8 cellular contexts compared by ENCODE assay signal in genomic region chr3:180989291-180990163, GRCh38. TPM values are rescaled to one million over a fixed set of nuclear protein-coding genes. Genes with fewer than 3 reads are reported as not detected.
DNase-seq lines count a peak whose midpoint lies in the region; ATAC-seq lines count a peak whose summit lies in the region.

Gene DNAJC19, minus strand, starts transcription at chr3:180989736. Its CDS starts 134 bp downstream, at chr3:180989602.

- intact Hi-C loops in dendritic cell treated with granulocyte-macrophage colony-stimulating factor and Interleukin-4, amounts not matched to agents 40 ng/mL and 50 ng/mL, for 4 days (cut with micrococcal nuclease), result loop anchor here (1.0 kb wide), 1 partner anchor 77 kb away; the partner anchor contains the start of gene FXR1

- H3K27me3 Mint-ChIP-seq in dendritic cell treated with granulocyte-macrophage colony-stimulating factor and Interleukin-4, amounts not matched to agents 40 ng/mL and 50 ng/mL, for 4 days, result peaks cover 14% of the 10 kb centered on the region

- peak within 1 kb of the TSS; percentile 95 for H3K27ac Mint-ChIP-seq in dendritic cell treated with granulocyte-macrophage colony-stimulating factor and Interleukin-4, amounts not matched to agents 40 ng/mL and 50 ng/mL, for 4 days

- no peaks in the 10 kb centered on the region for H3K9me3 Mint-ChIP-seq in dendritic cell treated with granulocyte-macrophage colony-stimulating factor and Interleukin-4, amounts not matched to agents 40 ng/mL and 50 ng/mL, for 4 days

- peaks cover 15% of the 10 kb centered on the region for H3K4me1 Mint-ChIP-seq in dendritic cell treated with granulocyte-macrophage colony-stimulating factor and Interleukin-4, amounts not matched to agents 40 ng/mL and 50 ng/mL, for 4 days (ENCODE audit: low read depth)

- H3K4me3 Mint-ChIP-seq in dendritic cell treated with granulocyte-macrophage colony-stimulating factor and Interleukin-4, amounts not matched to agents 40 ng/mL and 50 ng/mL, for 4 days, result peak within 1 kb of the TSS; percentile 98

- DNase-seq in C1 segment of cervical spinal cord (lab: John Stamatoyannopoulos, UW) (peak; percentile 65 to 98 (median 90)), NCI-H748 treated with DMSO at 0.1 percent for 48 hours (lab: John Stamatoyannopoulos, UW) (peak; percentile 89), left lobe of liver (ENCODE audit: low spot score) (peak; percentile 97)
- peak; percentile 66 to 88 for DNase-seq in activated CD4-positive, alpha-beta T cell treated with anti-CD3 and anti-CD28 coated beads, Interleukin-2, amount 50 U/mL, for 24 hours (ENCODE audit: low read depth in 1 of 2, low spot score in 1 of 2)
- peak; percentile 84 for DNase-seq in stimulated activated CD4-positive, alpha-beta T cell treated with anti-CD3 and anti-CD28 coated beads, Interleukin-2, amount 100 ng/mL, for 4 hours (ENCODE audit: low read depth)

- ATAC-seq in GM19372 (IDR thresholded peaks at IDR 0.05; ENCODE audit: low read depth, unreplicated experiment) (peak; percentile 95), HG03558 (IDR thresholded peaks at IDR 0.05; ENCODE audit: extremely low read depth, unreplicated experiment) (peak; percentile 92), left lobe of liver (peak; percentile 96)

- H3K36me3 Mint-ChIP-seq in dendritic cell treated with granulocyte-macrophage colony-stimulating factor and Interleukin-4, amounts not matched to agents 40 ng/mL and 50 ng/mL, for 4 days (ENCODE audit: low read depth), result peaks cover 40% of the 10 kb centered on the region

RNA-seq across cellular contexts. Expression of gene DNAJC19, which starts in this region (rescaled TPM):
- 36.2 TPM for total RNA-seq in left lobe of liver

Comparison
In these comparisons a context has a peak if more than half of its experiments do, and no peak if none do; other contexts are left out.
1. Peak in every context shown above with its lines: DNase-seq and ATAC-seq.